7 cellular contexts compared by ENCODE assay signal in the genomic region with DNA sequence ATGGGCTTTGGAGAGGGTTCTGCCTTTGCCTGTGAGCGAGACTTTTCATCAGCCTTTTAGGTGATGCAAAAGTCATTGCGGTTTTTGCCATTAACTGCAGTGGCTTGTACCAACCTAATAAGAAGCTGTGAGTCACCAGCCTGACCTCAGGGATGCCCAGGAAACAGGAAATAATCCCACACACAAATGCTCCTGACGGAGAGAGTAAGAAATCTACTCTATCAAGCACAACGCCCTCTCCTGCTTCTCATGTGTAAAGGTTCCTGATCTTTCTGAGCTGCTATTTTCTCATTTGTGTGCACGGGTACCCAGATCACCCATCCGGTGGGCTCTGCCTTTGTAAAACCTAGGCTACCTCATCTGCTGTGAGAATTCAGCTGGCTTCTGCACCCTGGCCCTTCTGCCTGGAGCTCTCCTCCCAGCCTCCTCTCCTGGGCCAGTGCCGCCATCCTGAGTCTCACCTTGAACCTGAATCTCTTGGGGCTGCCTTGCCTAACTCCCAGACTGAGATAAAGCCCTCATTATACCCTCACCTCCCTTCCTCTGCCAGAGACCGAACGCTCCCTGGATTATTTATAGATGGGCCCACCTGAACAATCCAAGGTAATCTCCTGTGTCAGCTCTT.
DNase-seq lines count a peak whose midpoint lies in the region; ATAC-seq and TF ChIP-seq lines count a peak whose summit lies in the region.

No MANE protein-coding gene starts in this region.

- H3K9me3 Mint-ChIP-seq in HFFc6, result no peaks in the 10 kb centered on the region
- H3K9me3 Mint-ChIP-seq in activated CD4-positive, alpha-beta memory T cell treated with anti-CD3 and anti-CD28 coated beads for 36 hours, result peaks cover 2% of the 10 kb centered on the region

- peaks cover 11% of the 10 kb centered on the region for H3K4me1 Mint-ChIP-seq in HFFc6 (ENCODE audit: low read depth)
- H3K4me1 Mint-ChIP-seq in activated CD4-positive, alpha-beta memory T cell treated with anti-CD3 and anti-CD28 coated beads for 36 hours (ENCODE audit: low read depth), result no peaks in the 10 kb centered on the region

- CTCF ChIA-PET in RWPE1 (lab: Yijun Ruan, JAX), result interaction anchor here (0.6 to 1.5 kb wide), 14 partner anchors 12 to 1731 kb away, joined by 3 to 7 read pairs (median 4); no protein-coding TSS in a partner anchor
- CTCF ChIA-PET in activated CD4-positive, alpha-beta memory T cell treated with anti-CD3 and anti-CD28 coated beads for 36 hours (lab: Charles Lee), result no interaction called here

- no peak overlapping the region for H3K4me3 ChIP-seq in fibroblast of pulmonary artery (replicated peaks; ENCODE audit: low read depth, low read length)

- peak overlapping the region; percentile 57 for H3K27ac ChIP-seq in RWPE1

- H3K27me3 Mint-ChIP-seq in HFFc6 (ENCODE audit: insufficient read depth), result peaks cover 33% of the 10 kb centered on the region
- peaks cover 17% of the 10 kb centered on the region for H3K27me3 Mint-ChIP-seq in activated CD4-positive, alpha-beta memory T cell treated with anti-CD3 and anti-CD28 coated beads for 36 hours

- peak; percentile 70 for TF ChIP-seq CTCF in HFFc6 (IDR thresholded peaks at IDR 0.05)
- TF ChIP-seq CTCF in RWPE1 (conservative IDR thresholded peaks at IDR 0.05; ENCODE audit: low read depth), result no peak; the same call in 1 of the 2 replicates
- TF ChIP-seq CTCF in fibroblast of pulmonary artery (IDR thresholded peaks at IDR 0.05; ENCODE audit: low read length, missing control alignments), result peak; percentile 46

- POLR2A ChIA-PET in RWPE1 (lab: Yijun Ruan, JAX; ENCODE audit: low non-redundant PET), result no interaction called here
- POLR2A ChIA-PET in activated CD4-positive, alpha-beta memory T cell treated with anti-CD3 and anti-CD28 coated beads for 36 hours (lab: Charles Lee), result no interaction called here

- intact Hi-C loops in activated CD4-positive, alpha-beta memory T cell treated with anti-CD3 and anti-CD28 coated beads for 36 hours (cut with micrococcal nuclease), result no loop called here

- peak; percentile 81 for DNase-seq in HFFc6
- DNase-seq in RWPE1 (ENCODE audit: low spot score), result peak; percentile 89
- DNase-seq in fibroblast of pulmonary artery (ENCODE audit: low read depth), result peak; percentile 83
- DNase-seq in smooth muscle cell of the brain vasculature (ENCODE audit: low read depth, low spot score), result peak; percentile 33
- DNase-seq in activated CD4-positive, alpha-beta memory T cell treated with anti-CD3 and anti-CD28 coated beads for 36 hours, result no peak
- no peak for DNase-seq in cerebellar cortex (ENCODE audit: low spot score)

- no peak for ATAC-seq in HG02678 (IDR thresholded peaks at IDR 0.05; ENCODE audit: unreplicated experiment)

- H3K4me3 Mint-ChIP-seq in HFFc6, result no peak overlapping the region
- no peak overlapping the region for H3K4me3 Mint-ChIP-seq in activated CD4-positive, alpha-beta memory T cell treated with anti-CD3 and anti-CD28 coated beads for 36 hours

- H3K36me3 Mint-ChIP-seq in HFFc6 (ENCODE audit: low read depth), result no peaks in the 10 kb centered on the region
- no peaks in the 10 kb centered on the region for H3K36me3 Mint-ChIP-seq in activated CD4-positive, alpha-beta memory T cell treated with anti-CD3 and anti-CD28 coated beads for 36 hours

- no peak overlapping the region for H3K27ac Mint-ChIP-seq in HFFc6
- H3K27ac Mint-ChIP-seq in activated CD4-positive, alpha-beta memory T cell treated with anti-CD3 and anti-CD28 coated beads for 36 hours, result no peak overlapping the region

Comparison
In these comparisons a context has a peak if more than half of its experiments do, and no peak if none do; other contexts are left out.
1. DNase-seq: peak in HFFc6 (single experiment), RWPE1 (single experiment), fibroblast of pulmonary artery (single experiment) and smooth muscle cell of the brain vasculature (single experiment); none in activated CD4-positive, alpha-beta memory T cell treated with anti-CD3 and anti-CD28 coated beads for 36 hours (single experiment) and cerebellar cortex (single experiment).